In genomic region chr10:22315455-22316285, GRCh38 we compare ENCODE assay signal across 8 cellular contexts. TPM values are rescaled to one million over a fixed set of nuclear protein-coding genes. Genes with fewer than 3 reads are reported as not detected.
DNase-seq lines count a peak whose midpoint lies in the region; ATAC-seq and TF ChIP-seq lines count a peak whose summit lies in the region.

No MANE protein-coding gene starts in this region.

- peak overlapping the region; percentile 84 for H3K56ac ChIP-seq in mesendoderm (ENCODE audit: low read length)

- H3K18ac ChIP-seq in mesendoderm (ENCODE audit: low read length), result peak overlapping the region; percentile 80

- ATAC-seq in central memory CD8-positive, alpha-beta T cell (replicated peaks; ENCODE audit: extremely low read depth, poor library complexity, severe bottlenecking), result peak; percentile 7
- ATAC-seq in upper lobe of right lung, result no peak

- H3K36me3 ChIP-seq in HAP-1 (replicated peaks) (no peaks in the 10 kb centered on the region), mesendoderm (ENCODE audit: control insufficient read depth, insufficient read depth, low read length) (no peaks in the 10 kb centered on the region), upper lobe of right lung (no peaks in the 10 kb centered on the region)

- H3K27me3 ChIP-seq in HAP-1 (ENCODE audit: low read depth) (no peaks in the 10 kb centered on the region), mesendoderm (ENCODE audit: insufficient read depth, low read length, poor library complexity) (peaks cover 9% of the 10 kb centered on the region), upper lobe of right lung (no peaks in the 10 kb centered on the region)

- WGBS in mesendoderm (ENCODE audit: extremely low coverage, insufficient coverage, low lambda C conversion rate), result no CpG with 5 or more reads among the region's 53 CpGs

- in situ Hi-C loops in HAP-1 (cut with MboI; ENCODE audit: low sequenced_read_pairs), result loop anchor here (10.0 kb wide), 1 partner anchor 311 kb away; the partner anchor contains the start of gene DNAJC1

- peak overlapping the region; percentile 66 for H3K4me3 ChIP-seq in HAP-1
- H3K4me3 ChIP-seq in mesendoderm (ENCODE audit: low read length), result peak overlapping the region; percentile 61
- peak overlapping the region; percentile 91 for H3K4me3 ChIP-seq in upper lobe of right lung

- no peak for TF ChIP-seq CTCF in upper lobe of right lung (IDR thresholded peaks at IDR 0.05)

- no peak overlapping the region for H3K23ac ChIP-seq in mesendoderm (ENCODE audit: low read length)

- peaks cover 8% of the 10 kb centered on the region for H3K27me3 Mint-ChIP-seq in central memory CD8-positive, alpha-beta T cell

- H2BK5ac ChIP-seq in mesendoderm (ENCODE audit: low read length), result no peak overlapping the region

- no peak overlapping the region for H4K8ac ChIP-seq in mesendoderm (ENCODE audit: low read depth, low read length)

- peaks cover 23% of the 10 kb centered on the region for H3K4me1 Mint-ChIP-seq in central memory CD8-positive, alpha-beta T cell

- H3K36me3 Mint-ChIP-seq in central memory CD8-positive, alpha-beta T cell (ENCODE audit: insufficient read depth), result peaks cover 8% of the 10 kb centered on the region

- H3K4me2 ChIP-seq in mesendoderm (ENCODE audit: low read length), result peak overlapping the region; percentile 39

- H3K4me1 ChIP-seq in HAP-1, result peaks cover 30% of the 10 kb centered on the region
- H3K4me1 ChIP-seq in mesendoderm (ENCODE audit: control insufficient read depth, low read depth, low read length), result no peaks in the 10 kb centered on the region
- H3K4me1 ChIP-seq in upper lobe of right lung, result peaks cover 27% of the 10 kb centered on the region

- no peaks in the 10 kb centered on the region for H3K79me1 ChIP-seq in mesendoderm (ENCODE audit: low read length)

- H4K5ac ChIP-seq in mesendoderm (ENCODE audit: low read length), result no peak overlapping the region

- no peak overlapping the region for H2AK5ac ChIP-seq in mesendoderm (ENCODE audit: low read length)

- no peaks in the 10 kb centered on the region for H3K79me2 ChIP-seq in mesendoderm (ENCODE audit: control insufficient read depth, insufficient read depth, low read length)

- H3K27ac ChIP-seq in mesendoderm (ENCODE audit: low read depth, low read length), result no peak overlapping the region
- peak overlapping the region; percentile 95 for H3K27ac ChIP-seq in upper lobe of right lung

- H3K9me3 ChIP-seq in HAP-1 (no peaks in the 10 kb centered on the region), upper lobe of right lung (no peaks in the 10 kb centered on the region)

- H2BK15ac ChIP-seq in mesendoderm (replicated peaks; ENCODE audit: low read depth), result no peak overlapping the region

- intact Hi-C loops in upper lobe of right lung (cut with DNase I), result no loop called here

- DNase-seq in NCI-H2171 treated with DMSO at 0.1 percent for 48 hours (lab: John Stamatoyannopoulos, UW) (peak; percentile 50), NCI-H2171 (lab: John Stamatoyannopoulos, UW) (no peak), HAP-1 (ENCODE audit: low spot score in 2 of 2) (no peak), NAMALWA (ENCODE audit: low spot score) (peak; percentile 22), mesendoderm (peak; percentile 74), upper lobe of right lung (no peak), DMS114 treated with DMSO at 0.1 percent for 48 hours (lab: John Stamatoyannopoulos, UW; ENCODE audit: unreplicated experiment) (no peak)
- DNase-seq in central memory CD8-positive, alpha-beta T cell (ENCODE audit: low spot score in 2 of 2), result no peak

- no peak overlapping the region for H3K4ac ChIP-seq in mesendoderm (ENCODE audit: low read depth, low read length)

- H2BK120ac ChIP-seq in mesendoderm (ENCODE audit: low read depth, low read length), result peak overlapping the region; percentile 32

- peak overlapping the region; percentile 96 for H3K27ac Mint-ChIP-seq in central memory CD8-positive, alpha-beta T cell (ENCODE audit: low read depth)

- no peaks in the 10 kb centered on the region for H3K9me3 Mint-ChIP-seq in central memory CD8-positive, alpha-beta T cell

- H3K4me3 Mint-ChIP-seq in central memory CD8-positive, alpha-beta T cell, result peak overlapping the region; percentile 94

- H3K9ac ChIP-seq in mesendoderm (ENCODE audit: low read length), result peak overlapping the region; percentile 67

RNA-seq across cellular contexts. Expression of gene COMMD3, which starts 0.5 kb away (rescaled TPM):
- 3.0 TPM for polyA plus RNA-seq in mesendoderm (2013, experiment 1 of 2)
- 2.8 TPM for polyA plus RNA-seq in mesendoderm (2013, experiment 2 of 2)
- total RNA-seq in upper lobe of right lung, result 44.8 TPM

RNA-seq across cellular contexts. Expression of gene BMI1, which starts 5.2 kb away (rescaled TPM):
- 5.0 TPM for polyA plus RNA-seq in mesendoderm (2013, experiment 1 of 2)
- polyA plus RNA-seq in mesendoderm (2013, experiment 2 of 2), result 4.8 TPM
- total RNA-seq in upper lobe of right lung, result 50.9 TPM

RNA-seq across cellular contexts. Expression of gene SPAG6, which starts 29.6 kb away (rescaled TPM):
- 0.10 TPM for polyA plus RNA-seq in mesendoderm (2013, experiment 1 of 2)
- polyA plus RNA-seq in mesendoderm (2013, experiment 2 of 2), result 0.06 TPM
- not detected for total RNA-seq in upper lobe of right lung

Comparison
In these comparisons a context has a peak if more than half of its experiments do, and no peak if none do; other contexts are left out.
1. DNase-seq: peak in NCI-H2171 treated with DMSO at 0.1 percent for 48 hours (single experiment), NAMALWA (single experiment) and mesendoderm (single experiment); none in NCI-H2171 (single experiment), HAP-1 (0 of 2), central memory CD8-positive, alpha-beta T cell (0 of 2), upper lobe of right lung (single experiment) and DMS114 treated with DMSO at 0.1 percent for 48 hours (single experiment).
2. Peak in every context shown above with its lines, with median percentiles within 50 percentile points of each other: H3K4me3 ChIP-seq.